8 cellular contexts compared by ENCODE assay signal in the genomic region with DNA sequence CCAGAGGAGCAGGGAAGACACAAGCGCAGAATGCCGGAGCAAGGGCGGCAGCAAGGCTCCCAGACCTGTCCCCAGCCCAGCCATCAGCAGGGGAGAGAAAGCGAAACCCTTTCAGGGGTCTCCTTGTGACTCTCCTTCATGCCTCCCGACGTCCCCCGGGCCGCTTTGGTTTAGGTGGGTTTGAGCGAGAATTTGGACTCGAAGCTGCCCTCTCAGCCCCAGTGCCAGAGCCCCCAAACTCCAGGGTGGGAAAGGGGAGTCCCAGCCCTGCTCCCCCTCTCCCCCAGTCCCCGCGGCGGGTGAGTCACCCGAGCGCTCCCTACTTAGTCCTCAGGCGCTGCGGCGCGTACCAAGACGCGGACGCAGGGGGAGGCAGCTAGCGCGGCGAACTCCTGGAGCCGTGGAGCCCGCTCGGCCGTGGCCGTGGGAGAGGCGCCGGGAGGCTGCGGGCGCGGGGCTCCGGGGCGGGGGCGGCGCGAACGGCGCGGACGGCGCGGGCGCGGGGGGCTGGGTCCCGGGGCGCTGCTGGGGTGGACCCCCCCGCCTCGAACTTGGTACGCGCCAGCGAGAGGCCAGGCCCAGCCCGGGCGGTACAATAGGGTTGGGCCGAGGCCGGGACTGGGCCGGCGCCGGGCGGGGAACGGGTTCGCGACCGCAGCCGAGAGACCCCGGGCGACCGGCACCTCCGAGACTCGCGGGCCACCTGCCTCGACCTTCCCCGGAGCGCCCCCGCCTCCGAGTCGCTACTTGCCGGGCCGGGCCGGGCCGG. TPM values are rescaled to one million over a fixed set of nuclear protein-coding genes. Genes with fewer than 3 reads are reported as not detected.
DNase-seq lines count a peak whose midpoint lies in the region; ATAC-seq, FAIRE-seq and TF ChIP-seq lines count a peak whose summit lies in the region.

A gene (plus strand): TSS at position 601 of the 769 bp plus-strand sequence. CDS start 258 bp downstream, outside the sequence.

- no peaks in the 10 kb centered on the region for H3K9me3 ChIP-seq in small intestine (ENCODE audit: control insufficient read depth, low read depth)

- intact Hi-C loops in MCF 10A (cut with micrococcal nuclease) = no loop called here

- no peaks in the 10 kb centered on the region for H3K36me3 ChIP-seq in small intestine (ENCODE audit: control insufficient read depth in 2 of 2, insufficient read depth in 2 of 2, low read length in 2 of 2)

- H3K27ac ChIP-seq in VCaP (peak within 1 kb of the TSS; percentile 98), small intestine (ENCODE audit: low read depth in 1 of 2, low read length in 1 of 2) (peak within 1 kb of the TSS; percentile 92 to 99)

- ATAC-seq in HG02763 (IDR thresholded peaks at IDR 0.05; ENCODE audit: unreplicated experiment) (peak; percentile 47), HG03571 (IDR thresholded peaks at IDR 0.05; ENCODE audit: unreplicated experiment) (no peak)

- peak within 1 kb of the TSS; percentile 97 for H3K27ac Mint-ChIP-seq in MCF 10A (ENCODE audit: low read depth, unreplicated experiment)

- POLR2A ChIA-PET in MCF 10A (lab: Yijun Ruan, JAX) = interaction anchor here (1.0 to 3.3 kb wide), 9 partner anchors 11 to 244 kb away, joined by 3 to 24 read pairs (median 6); a partner anchor contains a TSS

- H3K4me3 ChIP-seq in small intestine (ENCODE audit: low read depth in 1 of 2, low read length in 2 of 2) = peak within 1 kb of the TSS; percentile 94 to 99

- BruUV-seq in MCF 10A (replicated peaks; lab: Mats Ljungman, UMichigan) = no TSS peak

- DNase-seq in GM12892 (ENCODE audit: insufficient read length) (peak; percentile 78), NCI-H2107 treated with DMSO at 0.1 percent for 48 hours (lab: John Stamatoyannopoulos, UW; ENCODE audit: unreplicated experiment) (peak; percentile 60), MCF 10A (ENCODE audit: unreplicated experiment) (peak; percentile 83), iPS-NIHi11 (ENCODE audit: low spot score) (peak; percentile 84), small intestine (peak; percentile 87)

- TF ChIP-seq CTCF in VCaP (conservative IDR thresholded peaks at IDR 0.05) (no peak), MCF 10A (IDR thresholded peaks at IDR 0.05; ENCODE audit: unreplicated experiment) (no peak)

- FAIRE-seq in GM12892 (lab: Jason Lieb, UNC) = peak; percentile 93
- no peak for FAIRE-seq in small intestine (lab: Jason Lieb, UNC)

- H3K4me3 Mint-ChIP-seq in MCF 10A (ENCODE audit: unreplicated experiment) = peak within 1 kb of the TSS; percentile 86

- no peaks in the 10 kb centered on the region for H3K9me3 Mint-ChIP-seq in MCF 10A (ENCODE audit: unreplicated experiment)

- TF ChIP-seq POLR2A in GM12892 (IDR thresholded peaks at IDR 0.05; ENCODE audit: low read depth, low read length) = peak; percentile 93; the same call in 1 of the 2 replicates

- CTCF ChIA-PET in MCF 10A (lab: Yijun Ruan, JAX) = interaction anchor here (0.8 to 7.8 kb wide), 3 partner anchors 31 to 130 kb away, joined by 3 to 194 read pairs (median 3); no protein-coding TSS in a partner anchor

- 1% methylated on average over 26 to 84 of the region's 84 CpGs for WGBS in small intestine, 3 donors

- H3K27me3 Mint-ChIP-seq in MCF 10A (ENCODE audit: insufficient read depth, unreplicated experiment) = no peaks in the 10 kb centered on the region

- H3K4me1 Mint-ChIP-seq in MCF 10A (ENCODE audit: insufficient read depth, unreplicated experiment) = peaks cover 36% of the 10 kb centered on the region

- no peaks in the 10 kb centered on the region for H3K27me3 ChIP-seq in small intestine (ENCODE audit: control insufficient read depth in 2 of 2, insufficient read depth in 2 of 2, low read length in 2 of 2)

- peaks cover 3 to 16% of the 10 kb centered on the region in 2 donors for H3K4me1 ChIP-seq in small intestine (ENCODE audit: control insufficient read depth in 2 of 2, insufficient read depth in 1 of 2, low read depth in 1 of 2, low read length in 1 of 2)

- peaks cover 7% of the 10 kb centered on the region for H3K36me3 Mint-ChIP-seq in MCF 10A (ENCODE audit: insufficient read depth, unreplicated experiment)

RNA-seq across cellular contexts. Expression of the gene that starts here (rescaled TPM):
- polyA plus RNA-seq in GM12892 (2012; ENCODE audit: missing spikeins) = 30.7 TPM
- total RNA-seq in MCF 10A (2022) = 131 and 170 TPM in 2 replicates
- polyA plus RNA-seq in small intestine = 10 to 100 TPM; 37.4 to 58.6 (median 47.9) TPM
